Comparison of ENCODE assay signal across 1 cellular context in genomic region chr14:75979071-75979571, GRCh38.
TF ChIP-seq lines count a peak whose summit lies in the region.

No MANE protein-coding gene starts in this region.

TF ChIP-seq in HepG2, 621 proteins besides CTCF, POLR2A, EP300 and RAD21 (continued from another document and continues in another):
- TF ChIP-seq BCLAF1 (IDR thresholded peaks at IDR 0.05) = no peak
- no peak for TF ChIP-seq ZNF883 (CRISPR knock-in tag; IDR thresholded peaks at IDR 0.05; ENCODE audit: not compliant biosample characterization)
- TF ChIP-seq ZNF687 (CRISPR knock-in tag; IDR thresholded peaks at IDR 0.05) = peak; percentile 22; the same call in 1 of the 2 replicates
- no peak for TF ChIP-seq ZNF207 (IDR thresholded peaks at IDR 0.05; ENCODE audit: borderline replicate concordance)
- no peak for TF ChIP-seq NPAS2 (CRISPR knock-in tag; IDR thresholded peaks at IDR 0.05; ENCODE audit: borderline replicate concordance)
- no peak for TF ChIP-seq CREBL2 (CRISPR knock-in tag; IDR thresholded peaks at IDR 0.05; ENCODE audit: borderline replicate concordance)
- TF ChIP-seq ZNF441 (CRISPR knock-in tag; IDR thresholded peaks at IDR 0.05; ENCODE audit: borderline replicate concordance) = no peak
- TF ChIP-seq AFF4 (CRISPR knock-in tag; IDR thresholded peaks at IDR 0.05) = no peak
- no peak for TF ChIP-seq BRCA1 (CRISPR knock-in tag; IDR thresholded peaks at IDR 0.05)
- no peak for TF ChIP-seq ZNF775 (CRISPR knock-in tag; IDR thresholded peaks at IDR 0.05; ENCODE audit: borderline replicate concordance)
- no peak for TF ChIP-seq ZNF580 (CRISPR knock-in tag; IDR thresholded peaks at IDR 0.05; ENCODE audit: borderline replicate concordance, low read depth)
- no peak for TF ChIP-seq ZMAT3 (CRISPR knock-in tag; conservative IDR thresholded peaks at IDR 0.05)
- TF ChIP-seq ZNF891 (CRISPR knock-in tag; IDR thresholded peaks at IDR 0.05) = no peak
- TF ChIP-seq ZBTB49 (CRISPR knock-in tag; IDR thresholded peaks at IDR 0.05; ENCODE audit: borderline replicate concordance) = no peak
- TF ChIP-seq ZSCAN20 (CRISPR knock-in tag; IDR thresholded peaks at IDR 0.05; ENCODE audit: borderline replicate concordance) = no peak
- no peak for TF ChIP-seq TBL1XR1 (IDR thresholded peaks at IDR 0.05; ENCODE audit: borderline replicate concordance, low read length, partially characterized antibody)
- no peak for TF ChIP-seq CENPT (CRISPR knock-in tag; IDR thresholded peaks at IDR 0.05; ENCODE audit: low read depth)
- no peak for TF ChIP-seq ZNF232 (CRISPR knock-in tag; IDR thresholded peaks at IDR 0.05; ENCODE audit: borderline replicate concordance)
- TF ChIP-seq TERF1 (CRISPR knock-in tag; IDR thresholded peaks at IDR 0.05) = no peak
- no peak for TF ChIP-seq ZNF784 (CRISPR knock-in tag; IDR thresholded peaks at IDR 0.05; ENCODE audit: borderline replicate concordance)
- no peak for TF ChIP-seq SOX13 (IDR thresholded peaks at IDR 0.05)
- TF ChIP-seq SOX13 (CRISPR knock-in tag; conservative IDR thresholded peaks at IDR 0.05 in 1 of 2, IDR thresholded peaks at IDR 0.05 in 1 of 2) = no peak
- no peak for TF ChIP-seq HCFC1 (IDR thresholded peaks at IDR 0.05; ENCODE audit: low read depth, low read length)
- no peak for TF ChIP-seq ZBTB1 (CRISPR knock-in tag; IDR thresholded peaks at IDR 0.05; ENCODE audit: borderline replicate concordance)
- no peak for TF ChIP-seq ZNF691 (CRISPR knock-in tag; IDR thresholded peaks at IDR 0.05; ENCODE audit: borderline replicate concordance, low read depth)
- TF ChIP-seq MIER3 (CRISPR knock-in tag; IDR thresholded peaks at IDR 0.05; ENCODE audit: borderline replicate concordance) = no peak
- no peak for TF ChIP-seq ZNF678 (CRISPR knock-in tag; IDR thresholded peaks at IDR 0.05)
- 0 out of 2 replicates have a peak, but pooled peaks have one; percentile 3 for TF ChIP-seq MYC (CRISPR knock-in tag; IDR thresholded peaks at IDR 0.05; ENCODE audit: borderline replicate concordance)
- TF ChIP-seq ZNF367 (CRISPR knock-in tag; IDR thresholded peaks at IDR 0.05; ENCODE audit: borderline replicate concordance) = no peak
- no peak for TF ChIP-seq ZNF17 (CRISPR knock-in tag; IDR thresholded peaks at IDR 0.05)
- TF ChIP-seq PRPF4 (IDR thresholded peaks at IDR 0.05; ENCODE audit: low read depth, low read length, poor library complexity, severe bottlenecking) = no peak
- no peak for TF ChIP-seq THAP8 (CRISPR knock-in tag; IDR thresholded peaks at IDR 0.05; ENCODE audit: borderline replicate concordance)
- TF ChIP-seq TFAP4 (IDR thresholded peaks at IDR 0.05; ENCODE audit: borderline replicate concordance, low read depth) = no peak
- no peak for TF ChIP-seq ZNF101 (CRISPR knock-in tag; IDR thresholded peaks at IDR 0.05; ENCODE audit: borderline replicate concordance, low read depth)
- TF ChIP-seq ZNF740 (CRISPR knock-in tag; IDR thresholded peaks at IDR 0.05) = no peak
- TF ChIP-seq MED8 (CRISPR knock-in tag; IDR thresholded peaks at IDR 0.05; ENCODE audit: insufficient replicate concordance) = no peak
- no peak for TF ChIP-seq PHF20 (CRISPR knock-in tag; IDR thresholded peaks at IDR 0.05)
- 0 out of 2 replicates have a peak, but pooled peaks have one; percentile 15 for TF ChIP-seq NFKB2 (CRISPR knock-in tag; IDR thresholded peaks at IDR 0.05; ENCODE audit: borderline replicate concordance)
- TF ChIP-seq STAG1 (CRISPR knock-in tag; IDR thresholded peaks at IDR 0.05) = peak; percentile 67
- no peak for TF ChIP-seq KDM5B (CRISPR knock-in tag; IDR thresholded peaks at IDR 0.05; ENCODE audit: borderline replicate concordance)
- TF ChIP-seq HNRNPLL (IDR thresholded peaks at IDR 0.05; ENCODE audit: low read depth, low read length, poor library complexity, severe bottlenecking) = peak; percentile 56
